In the genomic region with DNA sequence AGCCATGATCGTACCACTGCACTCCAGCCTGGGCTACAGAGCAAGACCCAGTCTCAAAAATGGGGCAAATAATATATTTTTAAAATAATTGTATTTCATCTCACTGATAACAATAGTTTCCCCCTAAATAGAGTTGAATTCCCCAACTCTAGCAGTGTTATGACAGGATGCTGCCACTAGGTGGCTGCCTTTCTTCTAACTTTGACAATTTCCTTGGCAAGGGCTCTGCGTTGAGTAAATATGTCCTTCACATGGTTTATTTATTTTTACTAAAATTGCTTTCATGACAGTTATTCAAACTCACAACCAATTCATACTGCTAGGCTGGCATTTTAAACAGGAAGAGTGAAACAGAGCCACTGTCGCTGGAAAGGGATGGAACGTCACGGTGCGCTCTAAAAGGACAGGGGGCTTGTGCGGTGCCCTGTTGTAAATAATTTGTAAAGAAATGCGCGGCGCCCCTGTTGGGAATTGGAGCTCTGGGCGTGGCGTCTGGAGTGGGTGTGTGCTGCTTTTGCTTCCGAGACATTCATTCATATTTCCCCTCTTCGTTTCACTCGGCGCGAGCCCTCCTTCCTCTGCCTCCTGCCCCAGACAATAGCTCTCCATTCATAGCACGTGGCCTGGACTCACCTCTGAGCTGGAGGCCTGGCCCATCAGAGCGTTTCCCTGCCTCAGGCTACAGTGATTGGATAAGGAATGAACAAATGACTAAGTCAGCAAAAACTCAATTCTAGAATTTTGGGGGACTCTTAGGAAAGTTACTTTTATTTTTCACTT, we compare ENCODE assay signal across 8 cellular contexts. TPM values are rescaled to one million over a fixed set of nuclear protein-coding genes. Genes with fewer than 3 reads are reported as not detected.
A peak's percentile ranks its signal among the peaks of the same experiment; 100 is the strongest.
DNase-seq lines count a peak whose midpoint lies in the region; ATAC-seq, FAIRE-seq and TF ChIP-seq lines count a peak whose summit lies in the region.

No MANE protein-coding gene starts in this region.

- WGBS in GM12878 (ENCODE audit: insufficient coverage, insufficient replicate concordance, low lambda C conversion rate, missing lambda C conversion rate): 21% methylated on average over 19 of the region's 19 CpGs
- 44 to 55% (median 52%) methylated on average over 19 of the region's 19 CpGs for WGBS in spleen, 5 donors

- no peaks in the 10 kb centered on the region for H3K79me2 ChIP-seq in GM12878 (ENCODE audit: control insufficient read depth, insufficient read depth, low read length)

- FAIRE-seq in GM12878 (lab: Jason Lieb, UNC): peak; percentile 69

- no peaks in the 10 kb centered on the region for H3K9me3 ChIP-seq in SK-N-MC (ENCODE audit: low read depth, low read length)
- H3K9me3 ChIP-seq in GM12878 (replicated peaks; ENCODE audit: control insufficient read depth, insufficient read depth, low read length): no peaks in the 10 kb centered on the region
- no peaks in the 10 kb centered on the region for H3K9me3 ChIP-seq in spleen

- peak overlapping the region; percentile 77 for H3K4me3 ChIP-seq in SK-N-MC
- no peak overlapping the region for H3K4me3 ChIP-seq in GM12878
- H3K4me3 ChIP-seq in spleen: peak overlapping the region in 2 of 8 donors; percentile 16 to 36

- SMC1A ChIA-PET in GM12878 (lab: Charles Lee; ENCODE audit: uncharacterized antibody, unreplicated experiment): interaction anchor here (1.4 kb wide), 1 partner anchor 1464 kb away, joined by 3 read pairs; no protein-coding TSS in a partner anchor

- H3K4me1 ChIP-seq in GM12878 (ENCODE audit: control insufficient read depth, insufficient read depth, low read length) (no peaks in the 10 kb centered on the region), spleen (peaks cover 7 to 29% (median 15%) of the 10 kb centered on the region in 6 donors)

- peaks cover 16 to 22% (median 17%) of the 10 kb centered on the region in 3 donors for H3K27me3 Mint-ChIP-seq in immature natural killer cell (ENCODE audit: low read depth in 3 of 3)

- TF ChIP-seq CTCF in GM12878 (IDR thresholded peaks at IDR 0.05 in 2 of 3, conservative IDR thresholded peaks at IDR 0.05 in 1 of 3; ENCODE audit: control insufficient read depth in 2 of 3, extremely low read depth in 1 of 3, insufficient read depth in 1 of 3, low read depth in 3 of 3, low read length in 3 of 3) (peak; percentile 81 to 84 (median 83)), spleen (IDR thresholded peaks at IDR 0.05 in 8 of 11, conservative IDR thresholded peaks at IDR 0.05 in 3 of 11) (peak; percentile 41 to 90 (median 83))

- H4K20me1 ChIP-seq in GM12878 (ENCODE audit: control insufficient read depth, insufficient read depth): no peaks in the 10 kb centered on the region; the same call in 1 of the 2 replicates

- CTCF ChIA-PET in GM12878 (lab: Yijun Ruan, JAX): interaction anchor here (0.8 to 2.0 kb wide), 13 partner anchors 9 to 1465 kb away, joined by 3 to 12 read pairs (median 3); a partner anchor contains a TSS

- H3K4me3 Mint-ChIP-seq in immature natural killer cell: no peak overlapping the region

- H3K27me3 ChIP-seq in GM12878 (replicated peaks in 1 of 2; ENCODE audit: control insufficient read depth in 2 of 2, insufficient read depth in 2 of 2, low read length in 1 of 2) (peaks cover 0 to 1% of the 10 kb centered on the region in 2 experiments; a peak in 3 of 4 replicates), spleen (replicated peaks in 1 of 7) (peaks cover 0 to 19% (median 3%) of the 10 kb centered on the region in 7 donors)

- peak; percentile 38 for DNase-seq in DMS53 treated with DMSO at 0.1 percent for 48 hours (lab: John Stamatoyannopoulos, UW; ENCODE audit: unreplicated experiment)
- peak; percentile 46 for DNase-seq in KBM-7
- peak; percentile 40 for DNase-seq in SK-N-MC (ENCODE audit: low read depth, low spot score)
- no peak for DNase-seq in GM12878 (ENCODE audit: low read depth, low spot score)
- DNase-seq in immature natural killer cell: peak; percentile 26 to 39 (median 38)
- DNase-seq in spleen: no peak
- DNase-seq in NCI-H446 treated with DMSO at 0.1 percent for 48 hours (lab: John Stamatoyannopoulos, UW): no peak

- H2AFZ ChIP-seq in GM12878 (ENCODE audit: control insufficient read depth, low read depth, low read length): no peak overlapping the region

- H3K36me3 ChIP-seq in SK-N-MC (ENCODE audit: insufficient read depth, low read length) (no peaks in the 10 kb centered on the region), GM12878 (ENCODE audit: control insufficient read depth in 2 of 2, insufficient read depth in 2 of 2, low read length in 1 of 2) (no peaks in the 10 kb centered on the region), spleen (no peaks in the 10 kb centered on the region)

- no peak overlapping the region for H3K4me2 ChIP-seq in GM12878 (ENCODE audit: control insufficient read depth, insufficient read depth)

- in situ Hi-C loops in KBM-7 (cut with MboI; ENCODE audit: low pct_unique_long_range_greater_than_20kb, low sequenced_read_pairs): no loop called here
- in situ Hi-C loops in GM12878 (cut with MboI): loop anchor here (10.0 kb wide), 1 partner anchor 1462 kb away; no protein-coding TSS in a partner anchor

- POLR2A ChIA-PET in GM12878 (lab: Charles Lee): no interaction called here

- ATAC-seq in GM12878 (peak; percentile 60), HG03457 (IDR thresholded peaks at IDR 0.05; ENCODE audit: unreplicated experiment) (no peak)

- 0 out of 2 replicates have a peak overlapping the region, but pooled peaks have one; percentile 31 for H3K27ac ChIP-seq in SK-N-MC
- H3K27ac ChIP-seq in GM12878 (ENCODE audit: control insufficient read depth, insufficient read depth): no peak overlapping the region
- peak overlapping the region in 5 of 8 donors; percentile 35 to 65 (median 52) for H3K27ac ChIP-seq in spleen

- TF ChIP-seq RAD21 in GM12878 (IDR thresholded peaks at IDR 0.05; ENCODE audit: insufficient read depth, low read depth, low read length): peak; percentile 76

- H3K4me1 Mint-ChIP-seq in immature natural killer cell: peaks cover 8 to 9% of the 10 kb centered on the region in 2 donors

- TF ChIP-seq POLR2A in GM12878 (IDR thresholded peaks at IDR 0.05; ENCODE audit: low read depth, low read length): no peak
- TF ChIP-seq POLR2A in spleen (IDR thresholded peaks at IDR 0.05): no peak

- intact Hi-C loops in GM12878 (cut with micrococcal nuclease; ENCODE audit: unreplicated experiment) (loop anchor here (2.0 kb wide), 1 partner anchor 1574 kb away; no protein-coding TSS in a partner anchor), spleen (cut with DNase I; ENCODE audit: low total_unique reads) (loop anchor here (10.0 kb wide), 1 partner anchor 1572 kb away; no protein-coding TSS in a partner anchor)

- BruUV-seq in GM12878 (replicated peaks; lab: Mats Ljungman, UMichigan): no TSS peak

- RAD21 ChIA-PET in GM12878 (lab: Charles Lee; ENCODE audit: unreplicated experiment): interaction anchor here (0.6 to 1.4 kb wide), 3 partner anchors 9 to 921 kb away, joined by 3 read pairs; no protein-coding TSS in a partner anchor

- no peak overlapping the region for H3K27ac Mint-ChIP-seq in immature natural killer cell

- peak overlapping the region; percentile 41 for H3K9ac ChIP-seq in SK-N-MC (ENCODE audit: insufficient read length)
- H3K9ac ChIP-seq in GM12878 (ENCODE audit: control insufficient read depth, insufficient read depth, low read length): no peak overlapping the region

- no peaks in the 10 kb centered on the region for H3K36me3 Mint-ChIP-seq in immature natural killer cell

- no peak for TF ChIP-seq EP300 in GM12878 (IDR thresholded peaks at IDR 0.05; ENCODE audit: borderline replicate concordance in 1 of 2, control insufficient read depth in 1 of 2, low read depth in 2 of 2, low read length in 2 of 2)

- H3K9me3 Mint-ChIP-seq in immature natural killer cell: no peaks in the 10 kb centered on the region

TF ChIP-seq in GM12878, 131 proteins besides CTCF, POLR2A, EP300 and RAD21 (continues in another document):
- TF ChIP-seq TCF7 (IDR thresholded peaks at IDR 0.05; ENCODE audit: borderline replicate concordance) (no peak), FOXK2 (IDR thresholded peaks at IDR 0.05) (no peak), YY1 (IDR thresholded peaks at IDR 0.05; ENCODE audit: low read depth, low read length) (0 out of 2 replicates have a peak, but pooled peaks have one; percentile 31), ZNF217 (IDR thresholded peaks at IDR 0.05) (no peak), MEF2A (IDR thresholded peaks at IDR 0.05; ENCODE audit: insufficient read depth, low read depth, low read length) (no peak), SMC3 (IDR thresholded peaks at IDR 0.05; ENCODE audit: borderline replicate concordance, low read length) (peak; percentile 64; the same call in 1 of the 2 replicates)

RNA-seq across cellular contexts. Expression of a gene that starts 20.5 kb away (rescaled TPM):
- 103 and 110 TPM in 2 replicates for total RNA-seq in GM12878 (2013; cell fraction: nucleolus; rRNA removed)
- total RNA-seq in GM12878 (2014; rRNA removed) (44.7 and 45.5 TPM in 2 replicates), GM12878 (2014; rRNA removed; fragmentation: Illumina TruSeq; extraction: Trizol) (42.7 and 45.3 TPM in 2 replicates), GM12878 (2021) (51.6 and 52.2 TPM in 2 replicates), spleen (10 to 100 TPM; 51.5 to 63.2 (median 56.8) TPM)
- 28.4 TPM for polyA plus RNA-seq in GM12878 (2011; ENCODE audit: low read depth)
- polyA plus RNA-seq in GM12878 (2011; rRNA removed) (17.1 and 21.3 TPM in 2 replicates), GM12878 (2014; fragmentation: Illumina TruSeq; extraction: Trizol) (47.6 and 52.2 TPM in 2 replicates), GM12878 (2014; fragmentation: Nextera tagmentation; extraction: Ambion mirVana) (10 to 100 TPM; 15.5 to 22.8 TPM), GM12878 (2014; rRNA removed) (27.3 and 28.2 TPM in 2 replicates), GM12878 (2016; fragmentation: Nextera tagmentation; extraction: Ambion mirVana) (10 to 100 TPM; 52.3 to 53.0 TPM), immature natural killer cell (10 to 100 TPM; 25.4 to 52.5 (median 35.2) TPM), spleen (10 to 100 TPM; 38.5 to 50.9 (median 46.6) TPM)
- polyA plus RNA-seq in GM12878 (2011; cell fraction: cytosol; rRNA removed): 28.0 and 34.7 TPM in 2 replicates
- 138 and 146 TPM in 2 replicates for polyA plus RNA-seq in GM12878 (2011; cell fraction: nucleus; rRNA removed)
- 43.2 and 44.8 TPM in 2 replicates for polyA plus RNA-seq in GM12878 (2012)
- 21.8 and 27.1 TPM in 2 replicates for polyA minus RNA-seq in GM12878 (2011; rRNA and poly(A)+ RNA removed)
- polyA minus RNA-seq in GM12878 (2011; cell fraction: cytosol; rRNA and poly(A)+ RNA removed): 17.2 and 17.6 TPM in 2 replicates
- polyA minus RNA-seq in GM12878 (2011; cell fraction: nucleus; rRNA and poly(A)+ RNA removed): 32.5 and 45.8 TPM in 2 replicates

Comparison
In these comparisons a context has a peak if more than half of its experiments do, and no peak if none do; other contexts are left out.
1. DNase-seq: peak in DMS53 treated with DMSO at 0.1 percent for 48 hours (single experiment), KBM-7 (single experiment), SK-N-MC (single experiment) and immature natural killer cell (3 of 3); none in GM12878 (single experiment), spleen (single experiment) and NCI-H446 treated with DMSO at 0.1 percent for 48 hours (single experiment).